In the genomic region with DNA sequence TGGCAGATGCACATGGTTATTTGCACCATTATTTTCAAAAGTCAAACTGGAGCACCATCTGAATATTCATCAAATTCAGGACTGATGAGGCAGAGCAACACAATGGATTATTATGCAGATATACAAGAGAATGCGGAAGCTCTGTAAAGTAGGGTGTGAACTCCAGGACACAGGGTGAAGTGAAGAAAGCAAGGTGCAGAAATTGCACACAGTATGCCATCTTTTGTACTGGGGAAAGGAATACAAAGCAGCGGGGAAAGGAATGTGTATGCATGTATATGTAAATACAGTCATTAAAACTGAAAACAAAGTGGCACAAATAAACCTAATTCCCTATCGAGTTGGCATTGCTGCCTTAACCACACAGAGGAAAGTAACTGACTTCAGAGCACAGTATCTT, we compare ENCODE assay signal across 32 cellular contexts. TPM values are rescaled to one million over a fixed set of nuclear protein-coding genes. Genes with fewer than 3 reads are reported as not detected.
"Had no signal": no experiment of that assay in that cellular context is flagged by ENCODE, and none has a peak within 500 bp of the region (broad histone marks: within the 10 kb centered on the region; RNA-seq: fewer than 3 reads in every experiment).

No MANE protein-coding gene starts in this region.

- DNase-seq: activated CD4-positive, alpha-beta T cell treated with anti-CD3 and anti-CD28 coated beads, Interleukin-2, amount 10 ng/mL, durations not matched to agents 24 days and 14 days; activated CD4-positive, alpha-beta T cell treated with anti-CD3 and anti-CD28 coated beads, Interleukin-2, amount 50 U/mL, for 48 hours; activated CD8-positive, alpha-beta T cell treated with anti-CD3 and anti-CD28 coated beads, Interleukin-2, amount 10 ng/mL, durations not matched to agents 7 days and 5 days; activated gamma-delta T cell; activated naive CD4-positive, alpha-beta T cell treated with Interleukin-2 at 50 U/mL for 16 hours; activated naive CD8-positive, alpha-beta T cell treated with anti-CD3 and anti-CD28 coated beads, Interleukin-2, amount 10 ng/mL, durations not matched to agents 7 days and 5 days; activated T-cell treated with anti-CD3 and anti-CD28 coated beads, Interleukin-2, amount 50 U/mL, for 24 hours; amygdala; Karpas-422; MG63; NCI-H1048; NCI-H1105 treated with DMSO at 0.1 percent for 48 hours; NCI-H1436; NCI-H1694; NCI-H1930; NCI-H2081 treated with DMSO at 0.1 percent for 48 hours; NCI-H345; NCI-H524 treated with DMSO at 0.1 percent for 48 hours; NCI-H748 treated with DMSO at 0.1 percent for 48 hours; OCI-M1; SHP77; SJCRH30; T1000; WERI-Rb-1 had no signal

- H3K27me3 ChIP-seq: ascending aorta, MG63, SJCRH30 had no signal

- H3K4me3 ChIP-seq: ascending aorta, MG63, SJCRH30, SK-N-MC had no signal

- H3K27ac ChIP-seq: ascending aorta, SJCRH30, SK-N-MC, WERI-Rb-1 had no signal

- H3K4me1 ChIP-seq: ascending aorta, SJCRH30 had no signal

- H3K27ac Mint-ChIP-seq: activated CD4-positive, alpha-beta T cell treated with anti-CD3 and anti-CD28 coated beads, Interleukin-2, amount 10 ng/mL, durations not matched to agents 24 days and 14 days; activated CD8-positive, alpha-beta T cell treated with anti-CD3 and anti-CD28 coated beads, Interleukin-2, amount 10 ng/mL, durations not matched to agents 7 days and 5 days; activated naive CD4-positive, alpha-beta T cell treated with anti-CD3 and anti-CD28 coated beads, Interleukin-2, amount 50 U/mL, for 24 hours; activated naive CD8-positive, alpha-beta T cell treated with anti-CD3 and anti-CD28 coated beads, Interleukin-2, amount 10 ng/mL, durations not matched to agents 7 days and 5 days; activated T-cell treated with anti-CD3 and anti-CD28 coated beads, Interleukin-2, amount 50 U/mL, for 24 hours; activated T-helper 2 cell treated with anti-CD3 and anti-CD28 coated beads, Interferon-gamma antibody, Interleukin-2, Interleukin-4, amounts not matched to agents 10 μg/mL and 5 μg/mL and 100 μg/mL, durations not matched to agents 14 hours and 24 hours and 36 hours had no signal

- H3K4me3 Mint-ChIP-seq: activated CD4-positive, alpha-beta T cell treated with anti-CD3 and anti-CD28 coated beads, Interleukin-2, amount 10 ng/mL, durations not matched to agents 24 days and 14 days; activated CD8-positive, alpha-beta T cell treated with anti-CD3 and anti-CD28 coated beads, Interleukin-2, amount 10 ng/mL, durations not matched to agents 7 days and 5 days; activated naive CD4-positive, alpha-beta T cell treated with anti-CD3 and anti-CD28 coated beads, Interleukin-2, amount 50 U/mL, for 24 hours; activated naive CD8-positive, alpha-beta T cell treated with anti-CD3 and anti-CD28 coated beads, Interleukin-2, amount 10 ng/mL, durations not matched to agents 7 days and 5 days; activated T-cell treated with anti-CD3 and anti-CD28 coated beads, Interleukin-2, amount 50 U/mL, for 24 hours had no signal

- H3K4me1 Mint-ChIP-seq: activated CD4-positive, alpha-beta T cell treated with anti-CD3 and anti-CD28 coated beads, Interleukin-2, amount 10 ng/mL, durations not matched to agents 24 days and 14 days; activated naive CD4-positive, alpha-beta T cell treated with anti-CD3 and anti-CD28 coated beads, Interleukin-2, amount 50 U/mL, for 24 hours; activated naive CD8-positive, alpha-beta T cell treated with anti-CD3 and anti-CD28 coated beads, Interleukin-2, amount 10 ng/mL, durations not matched to agents 7 days and 5 days had no signal

- H3K9me3 ChIP-seq: MG63, SJCRH30 had no signal

- H3K36me3 ChIP-seq: ascending aorta, MG63, SJCRH30, WERI-Rb-1 had no signal

- ATAC-seq: activated CD8-positive, alpha-beta T cell treated with anti-CD3 and anti-CD28 coated beads, Interleukin-2, amount 10 ng/mL, durations not matched to agents 7 days and 5 days had no signal

- H3K9me3 Mint-ChIP-seq: activated CD4-positive, alpha-beta T cell treated with anti-CD3 and anti-CD28 coated beads, Interleukin-2, amount 10 ng/mL, durations not matched to agents 24 days and 14 days had no signal

RNA-seq across cellular contexts. Expression of a gene that starts 22.7 kb away (rescaled TPM):
- total RNA-seq: activated CD4-positive, alpha-beta T cell treated with anti-CD3 and anti-CD28 coated beads, Interleukin-2, amount 10 ng/mL, durations not matched to agents 24 days and 14 days; activated CD8-positive, alpha-beta T cell treated with anti-CD3 and anti-CD28 coated beads, Interleukin-2, amount 10 ng/mL, durations not matched to agents 7 days and 5 days; activated naive CD8-positive, alpha-beta T cell treated with anti-CD3 and anti-CD28 coated beads, Interleukin-2, amount 10 ng/mL, durations not matched to agents 7 days and 5 days; activated T-helper 2 cell treated with anti-CD3 and anti-CD28 coated beads, Interferon-gamma antibody, Interleukin-2, Interleukin-4, amounts not matched to agents 10 μg/mL and 5 μg/mL and 100 μg/mL, durations not matched to agents 14 hours and 24 hours and 36 hours; ascending aorta; cardiac septum; NCI-H460; SJCRH30; T-helper 1 cell treated with Interleukin-12 subunit alpha and Interleukin-12 subunit beta and Interleukin-4 antibody, amounts not matched to agents 30 ng/mL and 1 ng/mL, for 36 hours; T-helper 2 cell treated with Interferon-gamma antibody and Interleukin-4, amounts not matched to agents 100 ng/mL and 5 ng/mL, for 36 hours had no signal

RNA-seq across cellular contexts. Expression of a gene that starts 49.3 kb away (rescaled TPM):
- total RNA-seq: activated CD4-positive, alpha-beta T cell treated with anti-CD3 and anti-CD28 coated beads, Interleukin-2, amount 10 ng/mL, durations not matched to agents 24 days and 14 days; activated CD8-positive, alpha-beta T cell treated with anti-CD3 and anti-CD28 coated beads, Interleukin-2, amount 10 ng/mL, durations not matched to agents 7 days and 5 days; activated naive CD8-positive, alpha-beta T cell treated with anti-CD3 and anti-CD28 coated beads, Interleukin-2, amount 10 ng/mL, durations not matched to agents 7 days and 5 days; activated T-helper 2 cell treated with anti-CD3 and anti-CD28 coated beads, Interferon-gamma antibody, Interleukin-2, Interleukin-4, amounts not matched to agents 10 μg/mL and 5 μg/mL and 100 μg/mL, durations not matched to agents 14 hours and 24 hours and 36 hours; ascending aorta; NCI-H460; SJCRH30; T-helper 2 cell treated with Interferon-gamma antibody and Interleukin-4, amounts not matched to agents 100 ng/mL and 5 ng/mL, for 36 hours had no signal

RNA-seq across cellular contexts. Expression of a gene that starts 50.1 kb away (rescaled TPM):
- total RNA-seq: activated CD4-positive, alpha-beta T cell treated with anti-CD3 and anti-CD28 coated beads, Interleukin-2, amount 10 ng/mL, durations not matched to agents 24 days and 14 days; activated CD8-positive, alpha-beta T cell treated with anti-CD3 and anti-CD28 coated beads, Interleukin-2, amount 10 ng/mL, durations not matched to agents 7 days and 5 days; activated naive CD8-positive, alpha-beta T cell treated with anti-CD3 and anti-CD28 coated beads, Interleukin-2, amount 10 ng/mL, durations not matched to agents 7 days and 5 days; activated T-helper 2 cell treated with anti-CD3 and anti-CD28 coated beads, Interferon-gamma antibody, Interleukin-2, Interleukin-4, amounts not matched to agents 10 μg/mL and 5 μg/mL and 100 μg/mL, durations not matched to agents 14 hours and 24 hours and 36 hours; ascending aorta; NCI-H460; SJCRH30; T-helper 1 cell treated with Interleukin-12 subunit alpha and Interleukin-12 subunit beta and Interleukin-4 antibody, amounts not matched to agents 30 ng/mL and 1 ng/mL, for 36 hours; T-helper 2 cell treated with Interferon-gamma antibody and Interleukin-4, amounts not matched to agents 100 ng/mL and 5 ng/mL, for 36 hours had no signal
